Comparison of ENCODE assay signal across 27 cellular contexts in the genomic region with DNA sequence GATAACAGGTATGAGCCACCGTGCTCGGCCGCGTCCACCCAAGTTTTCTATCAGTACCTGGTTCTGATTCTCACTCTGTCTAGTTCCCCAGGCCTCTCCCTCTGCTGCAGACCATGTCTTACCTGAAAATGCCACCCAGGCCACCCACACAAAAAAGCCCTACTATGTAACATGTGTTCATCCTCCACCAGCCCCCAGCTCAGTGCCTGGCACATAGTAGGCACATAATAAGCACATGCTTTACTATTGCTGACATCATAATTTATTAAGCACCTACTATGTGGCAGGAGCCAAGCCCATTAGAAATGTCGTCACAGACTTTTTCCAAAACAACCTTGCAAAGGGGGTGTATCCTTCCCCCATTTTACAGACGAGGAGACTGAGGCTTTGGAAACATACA. TPM values are rescaled to one million over a fixed set of nuclear protein-coding genes. Genes with fewer than 3 reads are reported as not detected.
"Had no signal": no experiment of that assay in that cellular context is flagged by ENCODE, and none has a peak within 500 bp of the region (broad histone marks: within the 10 kb centered on the region; RNA-seq: fewer than 3 reads in every experiment).

No MANE protein-coding gene starts in this region.

- H3K27ac Mint-ChIP-seq: activated CD4-positive, alpha-beta memory T cell treated with anti-CD3 and anti-CD28 coated beads, Interleukin-2, amount 10 ng/mL, durations not matched to agents 7 days and 5 days; activated CD4-positive, alpha-beta T cell treated with anti-CD3 and anti-CD28 coated beads, Interleukin-2, amount 10 ng/mL, durations not matched to agents 24 days and 14 days; activated CD8-positive, alpha-beta memory T cell treated with anti-CD3 and anti-CD28 coated beads, Interleukin-2, amount 10 ng/mL, durations not matched to agents 7 days and 5 days; activated naive CD8-positive, alpha-beta T cell treated with anti-CD3 and anti-CD28 coated beads, Interleukin-2, amount 50 U/mL, for 24 hours; activated T-helper 1 cell treated with anti-CD3 and anti-CD28 coated beads, Interleukin-12 subunit alpha, Interleukin-12 subunit beta, Interleukin-2, Interleukin-4 antibody, amounts not matched to agents 30 ng/mL and 10 ng/mL and 1 ng/mL, durations not matched to agents 14 hours and 24 hours and 36 hours; nephron progenitor cell; stimulated activated naive CD8-positive, alpha-beta T cell treated with anti-CD3 and anti-CD28 coated beads, Interleukin-15, amount 100 ng/mL, for 72 hours; T-helper 17 cell had no signal

- H3K36me3 ChIP-seq: cardiac muscle cell, tibial nerve had no signal

- H3K27ac ChIP-seq: cardiac muscle cell, SK-N-MC had no signal

- H3K4me3 ChIP-seq: body of pancreas, cardiac muscle cell, hepatocyte, SK-N-MC, tibial nerve had no signal

- H3K9me3 ChIP-seq: body of pancreas, tibial nerve had no signal

- H3K36me3 Mint-ChIP-seq: activated CD8-positive, alpha-beta memory T cell treated with anti-CD3 and anti-CD28 coated beads, Interleukin-2, amount 10 ng/mL, durations not matched to agents 7 days and 5 days had no signal

- H3K9me3 Mint-ChIP-seq: activated CD4-positive, alpha-beta memory T cell treated with anti-CD3 and anti-CD28 coated beads, Interleukin-2, amount 10 ng/mL, durations not matched to agents 7 days and 5 days; activated CD4-positive, alpha-beta T cell treated with anti-CD3 and anti-CD28 coated beads, Interleukin-2, amount 10 ng/mL, durations not matched to agents 24 days and 14 days; activated T-helper 1 cell treated with anti-CD3 and anti-CD28 coated beads, Interleukin-12 subunit alpha, Interleukin-12 subunit beta, Interleukin-2, Interleukin-4 antibody, amounts not matched to agents 30 ng/mL and 10 ng/mL and 1 ng/mL, durations not matched to agents 14 hours and 24 hours and 36 hours; nephron progenitor cell had no signal

- DNase-seq: activated CD4-positive, alpha-beta memory T cell treated with anti-CD3 and anti-CD28 coated beads, Interleukin-2, amount 10 ng/mL, durations not matched to agents 7 days and 5 days; activated CD4-positive, alpha-beta T cell treated with anti-CD3 and anti-CD28 coated beads, Interleukin-2, amount 10 ng/mL, durations not matched to agents 24 days and 14 days; activated CD8-positive, alpha-beta memory T cell treated with anti-CD3 and anti-CD28 coated beads, Interleukin-2, amount 10 ng/mL, durations not matched to agents 7 days and 5 days; activated gamma-delta T cell; activated naive CD4-positive, alpha-beta T cell treated with anti-CD3 and anti-CD28 coated beads, Interleukin-2, amount 50 U/mL, for 16 hours; activated naive CD8-positive, alpha-beta T cell treated with anti-CD3 and anti-CD28 coated beads, Interleukin-2, amount 50 U/mL, for 24 hours; activated T-cell treated with anti-CD3 and anti-CD28 coated beads for 4 hours; anterior cingulate cortex; body of pancreas; effector memory CD4-positive, alpha-beta T cell; glutamatergic neuron; left ventricle myocardium superior; nephron progenitor cell; nucleus accumbens; posterior cingulate gyrus; retina; stimulated activated CD4-positive, alpha-beta T cell treated with anti-CD3 and anti-CD28 coated beads, Interleukin-12 subunit alpha, Interleukin-12 subunit beta, amount 100 ng/mL, for 4 hours; stimulated activated naive CD8-positive, alpha-beta T cell treated with anti-CD3 and anti-CD28 coated beads, Interleukin-15, amount 100 ng/mL, for 72 hours; SW 1271; T-helper 17 cell had no signal

- H3K27me3 ChIP-seq: body of pancreas, cardiac muscle cell, hepatocyte, tibial nerve had no signal

- H3K4me3 Mint-ChIP-seq: activated CD4-positive, alpha-beta memory T cell treated with anti-CD3 and anti-CD28 coated beads, Interleukin-2, amount 10 ng/mL, durations not matched to agents 7 days and 5 days; activated CD4-positive, alpha-beta T cell treated with anti-CD3 and anti-CD28 coated beads, Interleukin-2, amount 10 ng/mL, durations not matched to agents 24 days and 14 days; activated CD8-positive, alpha-beta memory T cell treated with anti-CD3 and anti-CD28 coated beads, Interleukin-2, amount 10 ng/mL, durations not matched to agents 7 days and 5 days; activated naive CD8-positive, alpha-beta T cell treated with anti-CD3 and anti-CD28 coated beads, Interleukin-2, amount 50 U/mL, for 24 hours; activated T-helper 1 cell treated with anti-CD3 and anti-CD28 coated beads, Interleukin-12 subunit alpha, Interleukin-12 subunit beta, Interleukin-2, Interleukin-4 antibody, amounts not matched to agents 30 ng/mL and 10 ng/mL and 1 ng/mL, durations not matched to agents 14 hours and 24 hours and 36 hours; nephron progenitor cell; stimulated activated naive CD8-positive, alpha-beta T cell treated with anti-CD3 and anti-CD28 coated beads, Interleukin-15, amount 100 ng/mL, for 72 hours; T-helper 17 cell had no signal

- ATAC-seq: activated CD8-positive, alpha-beta memory T cell treated with anti-CD3 and anti-CD28 coated beads, Interleukin-2, amount 10 ng/mL, durations not matched to agents 7 days and 5 days; activated naive CD8-positive, alpha-beta T cell treated with anti-CD3 and anti-CD28 coated beads, Interleukin-2, amount 50 U/mL, for 24 hours; body of pancreas; esophagus mucosa; left ventricle myocardium superior; stimulated activated naive CD8-positive, alpha-beta T cell treated with anti-CD3 and anti-CD28 coated beads, Interleukin-15, amount 100 ng/mL, for 72 hours; T-helper 17 cell had no signal

RNA-seq across cellular contexts. Expression of gene CMKLR1, which starts 37.8 kb away (rescaled TPM):
- total RNA-seq: activated CD4-positive, alpha-beta memory T cell treated with anti-CD3 and anti-CD28 coated beads, Interleukin-2, amount 10 ng/mL, durations not matched to agents 7 days and 5 days; activated CD4-positive, alpha-beta T cell treated with anti-CD3 and anti-CD28 coated beads, Interleukin-2, amount 10 ng/mL, durations not matched to agents 24 days and 14 days; activated CD8-positive, alpha-beta memory T cell treated with anti-CD3 and anti-CD28 coated beads, Interleukin-2, amount 10 ng/mL, durations not matched to agents 7 days and 5 days; activated T-helper 1 cell treated with anti-CD3 and anti-CD28 coated beads, Interleukin-12 subunit alpha, Interleukin-12 subunit beta, Interleukin-2, Interleukin-4 antibody, amounts not matched to agents 30 ng/mL and 10 ng/mL and 1 ng/mL, durations not matched to agents 14 hours and 24 hours and 36 hours; cardiac muscle cell; endothelial cell of umbilical vein had no signal
